In the genomic region with DNA sequence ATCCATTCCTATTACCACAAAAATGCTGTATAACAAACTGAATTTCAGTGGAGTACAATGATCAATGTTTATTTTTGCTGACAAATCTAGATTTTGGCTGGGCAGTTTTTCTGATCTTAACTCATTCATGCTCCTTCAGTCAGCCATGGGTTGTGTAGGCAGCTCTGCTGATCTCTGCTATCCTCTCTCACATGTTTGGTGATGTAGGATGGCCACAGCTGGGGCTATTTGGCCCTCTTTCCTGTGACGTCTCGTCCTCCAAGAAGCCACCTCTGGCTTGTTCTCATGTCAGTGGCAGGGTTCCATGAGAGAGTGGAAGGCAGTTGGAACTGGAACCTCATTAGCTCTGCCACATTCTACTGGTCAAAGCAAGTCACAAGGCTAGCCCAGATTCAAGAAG, we compare ENCODE assay signal across 18 cellular contexts. TPM values are rescaled to one million over a fixed set of nuclear protein-coding genes. Genes with fewer than 3 reads are reported as not detected.
DNase-seq lines count a peak whose midpoint lies in the region; ATAC-seq, FAIRE-seq and TF ChIP-seq lines count a peak whose summit lies in the region.
"Had no signal": no experiment of that assay in that cellular context is flagged by ENCODE, and none has a peak within 500 bp of the region (broad histone marks: within the 10 kb centered on the region; RNA-seq: fewer than 3 reads in every experiment).

No MANE protein-coding gene starts in this region.

- TF ChIP-seq RAD21 in K562 (CRISPR knock-in tag; conservative IDR thresholded peaks at IDR 0.05 in 1 of 2, IDR thresholded peaks at IDR 0.05 in 1 of 2): no peak

- H3K9me3 Mint-ChIP-seq in GM23338: no peaks in the 10 kb centered on the region
- H3K9me3 Mint-ChIP-seq: CD4-positive, alpha-beta memory T cell had no signal

- in situ Hi-C loops in K562 (cut with MboI): no loop called here

- H3K9ac ChIP-seq in K562 (ENCODE audit: insufficient read depth in 1 of 2, low read depth in 2 of 2, low read length in 2 of 2): no peak overlapping the region

- TF ChIP-seq CTCF in AG10803 (conservative IDR thresholded peaks at IDR 0.05; ENCODE audit: low read length) (no peak), GM23338 (conservative IDR thresholded peaks at IDR 0.05; ENCODE audit: low read depth in 2 of 2) (no peak), K562 (IDR thresholded peaks at IDR 0.05 in 2 of 3, conservative IDR thresholded peaks at IDR 0.05 in 1 of 3; ENCODE audit: insufficient read depth in 2 of 3, low read depth in 1 of 3, low read length in 3 of 3) (no peak), fibroblast of the aortic adventitia (IDR thresholded peaks at IDR 0.05; ENCODE audit: insufficient read depth, low read length) (no peak), suprapubic skin (IDR thresholded peaks at IDR 0.05) (no peak)

- DNase-seq in AG10803 (ENCODE audit: low read depth) (peak; percentile 36), GM23338 (ENCODE audit: low spot score) (no peak), K562 (ENCODE audit: extremely low read depth in 1 of 4, low spot score in 3 of 4) (no peak), fibroblast of the aortic adventitia (ENCODE audit: low read depth) (peak; percentile 38), suprapubic skin (ENCODE audit: low spot score in 2 of 2) (no peak)
- no peak for DNase-seq in NK-92 treated with Interleukin-12 subunit alpha and Interleukin-12 subunit beta, amount 100 ng/mL, for 24 hours (lab: John Stamatoyannopoulos, UW)
- no peak for DNase-seq in activated CD4-positive, alpha-beta T cell treated with anti-CD3 and anti-CD28 coated beads, Interleukin-2, amount 50 U/mL, for 1 hour
- DNase-seq: ACHN; BE2C; Calu3; CD4-positive, alpha-beta memory T cell; HCEC 1CT; KBM-7; NCI-H1417 treated with DMSO at 0.1 percent for 48 hours; NCI-H2029 treated with DMSO at 0.1 percent for 48 hours; NCI-H2171 treated with DMSO at 0.1 percent for 48 hours; NCI-H446 treated with DMSO at 0.1 percent for 48 hours; NCI-H748 treated with DMSO at 0.1 percent for 48 hours had no signal

- peaks cover 1% of the 10 kb centered on the region for H3K27me3 Mint-ChIP-seq in GM23338 (ENCODE audit: insufficient read depth, low read depth, poor library complexity)
- H3K27me3 Mint-ChIP-seq: CD4-positive, alpha-beta memory T cell had no signal

- H3K4me3 ChIP-seq in AG10803 (ENCODE audit: low read length) (no peak overlapping the region), GM23338 (no peak overlapping the region), K562 (no peak overlapping the region), fibroblast of the aortic adventitia (ENCODE audit: low read depth, low read length) (no peak overlapping the region), suprapubic skin (no peak overlapping the region)

- peaks cover 3% of the 10 kb centered on the region; the same call in 2 of the 3 replicates for H3K36me3 Mint-ChIP-seq in GM23338 (ENCODE audit: low read depth)

- intact Hi-C loops in K562 (cut with micrococcal nuclease): no loop called here

- TF ChIP-seq POLR2A in K562 (conservative IDR thresholded peaks at IDR 0.05) (no peak), suprapubic skin (IDR thresholded peaks at IDR 0.05) (no peak)

- H3K79me2 ChIP-seq in GM23338 (replicated peaks; ENCODE audit: insufficient read depth): peaks cover 82% of the 10 kb centered on the region
- H3K79me2 ChIP-seq in K562 (ENCODE audit: control insufficient read depth, insufficient read depth, low read length): peaks cover 59% of the 10 kb centered on the region

- no peaks in the 10 kb centered on the region for H3K9me2 ChIP-seq in GM23338 (ENCODE audit: insufficient read depth)

- no peak overlapping the region for H3K4me2 ChIP-seq in GM23338
- H3K4me2 ChIP-seq in K562 (ENCODE audit: insufficient read depth, low read length): no peak overlapping the region

- peak overlapping the region; percentile 43; the same call in 1 of the 2 replicates for H3K27ac Mint-ChIP-seq in GM23338

- H4K20me1 ChIP-seq in GM23338 (replicated peaks; ENCODE audit: insufficient read depth): peaks cover 59% of the 10 kb centered on the region
- H4K20me1 ChIP-seq in K562 (replicated peaks; ENCODE audit: control insufficient read depth, insufficient read depth, low read length): no peaks in the 10 kb centered on the region

- H3K9me3 ChIP-seq in K562 (replicated peaks; ENCODE audit: control insufficient read depth, insufficient read depth, low read depth, low read length): no peaks in the 10 kb centered on the region
- no peaks in the 10 kb centered on the region for H3K9me3 ChIP-seq in suprapubic skin
- H3K9me3 ChIP-seq: BE2C had no signal

- BruUV-seq in K562 (replicated peaks; lab: Mats Ljungman, UMichigan): no TSS peak

- CTCF ChIA-PET in K562 (lab: Yijun Ruan, JAX; ENCODE audit: low intra/inter-chr PET ratio): no interaction called here

- H3K4me1 ChIP-seq in GM23338 (ENCODE audit: insufficient read depth): peaks cover 30% of the 10 kb centered on the region
- H3K4me1 ChIP-seq in K562 (replicated peaks in 1 of 2; ENCODE audit: control insufficient read depth in 2 of 2, insufficient read depth in 2 of 2, low read length in 2 of 2): peaks cover under 1 to 17% of the 10 kb centered on the region in 2 experiments; a peak in 3 of 5 replicates
- H3K4me1 ChIP-seq in suprapubic skin: peaks cover 4% of the 10 kb centered on the region

- H3K36me3 ChIP-seq in GM23338 (ENCODE audit: insufficient read depth) (no peaks in the 10 kb centered on the region), K562 (ENCODE audit: control insufficient read depth, insufficient read depth, low read length) (no peaks in the 10 kb centered on the region), suprapubic skin (no peaks in the 10 kb centered on the region)

- H3K27ac ChIP-seq in GM23338 (ENCODE audit: low read depth) (no peak overlapping the region), K562 (ENCODE audit: extremely low read depth, low read depth, low read length) (no peak overlapping the region), suprapubic skin (no peak overlapping the region)

- TF ChIP-seq EP300 in K562 (IDR thresholded peaks at IDR 0.05; ENCODE audit: low read length) (no peak), suprapubic skin (IDR thresholded peaks at IDR 0.05) (no peak)

- H2AFZ ChIP-seq in GM23338 (no peak overlapping the region), K562 (ENCODE audit: low read depth, low read length) (no peak overlapping the region)

- H3K4me3 Mint-ChIP-seq in GM23338: no peak overlapping the region
- H3K4me3 Mint-ChIP-seq: CD4-positive, alpha-beta memory T cell had no signal

- POLR2A ChIA-PET in K562 (lab: Yijun Ruan, JAX): interaction anchor here (0.6 to 1.0 kb wide), 2 partner anchors 8 to 9 kb away, joined by 3 to 4 read pairs; no protein-coding TSS in a partner anchor

- no peaks in the 10 kb centered on the region for H3F3A ChIP-seq in GM23338 (replicated peaks; ENCODE audit: low read depth)

- no peak for FAIRE-seq in K562 (lab: Jason Lieb, UNC)

- ATAC-seq in GM23338 (peak; percentile 33; the same call in 2 of the 3 replicates), K562 (no peak; the same call in 2 of the 3 replicates)

- peaks cover 31% of the 10 kb centered on the region for H3K4me1 Mint-ChIP-seq in GM23338

- no peaks in the 10 kb centered on the region for H3K9me1 ChIP-seq in K562 (ENCODE audit: control insufficient read depth, insufficient read depth, low read length)

- H3K27me3 ChIP-seq in GM23338 (ENCODE audit: insufficient read depth) (no peaks in the 10 kb centered on the region), K562 (ENCODE audit: control insufficient read depth in 2 of 2, insufficient read depth in 2 of 2, low read length in 2 of 2) (no peaks in the 10 kb centered on the region), suprapubic skin (no peaks in the 10 kb centered on the region)
- H3K27me3 ChIP-seq: BE2C had no signal

- WGBS in K562 (ENCODE audit: insufficient coverage, low coverage, missing lambda C conversion rate): 80% methylated on average over 2 of the region's 2 CpGs
- 53% methylated on average over 2 of the region's 2 CpGs for WGBS in suprapubic skin

RNA-seq across cellular contexts. Expression of a gene that starts 8.9 kb away (rescaled TPM):
- 155 and 168 TPM in 2 replicates for total RNA-seq in GM23338 (2014; rRNA removed; shearing (Covaris generic))
- polyA plus RNA-seq in GM23338 (2016; fragmentation: Nextera tagmentation; extraction: Ambion mirVana) (49.5 and 56.4 TPM in 2 replicates), K562 (2011; rRNA removed) (27.5 and 35.7 TPM in 2 replicates), K562 (2014; fragmentation: Illumina TruSeq; extraction: Trizol) (33.1 and 36.7 TPM in 2 replicates), K562 (2014; fragmentation: Nextera tagmentation; extraction: Ambion mirVana) (1 to 10 TPM; 6.9 to 7.4 TPM), K562 (2014; rRNA removed) (23.0 and 24.6 TPM in 2 replicates)
- 16.2 and 53.4 TPM in 2 replicates for total RNA-seq in K562 (2011; cell fraction: chromatin; rRNA removed; ENCODE audit: low replicate concordance)
- 8.3 and 13.9 TPM in 2 replicates for total RNA-seq in K562 (2011; cell fraction: nucleolus; rRNA removed)
- total RNA-seq in K562 (2011; cell fraction: nucleoplasm; rRNA removed): 21.2 and 28.9 TPM in 2 replicates
- total RNA-seq in K562 (2014; rRNA removed) (21.8 and 22.6 TPM in 2 replicates), K562 (2014; rRNA removed; fragmentation: Illumina TruSeq; extraction: Trizol) (35.7 and 39.0 TPM in 2 replicates), K562 (2015; rRNA removed; fragmentation: Illumina TruSeq; extraction: Trizol) (27.3 and 28.8 TPM in 2 replicates), K562 (2021) (45.2 and 45.4 TPM in 2 replicates), fibroblast of the aortic adventitia (ENCODE audit: low replicate concordance) (26.9 and 30.2 TPM in 2 replicates), suprapubic skin (10 to 100 TPM in 3 of 4 donors, 1 to 10 TPM in 1; 6.4 to 17.9 (median 14.0) TPM)
- polyA plus RNA-seq in K562 (2011; cell fraction: cytosol; rRNA removed): 14.1 and 23.3 TPM in 2 replicates
- 7.5 and 12.3 TPM in 2 replicates for polyA plus RNA-seq in K562 (2011; cell fraction: nucleus; rRNA removed)
- 11.6 and 20.9 TPM in 2 replicates for polyA plus RNA-seq in K562 (2012)
- polyA minus RNA-seq in K562 (2011; rRNA and poly(A)+ RNA removed): 74.2 and 82.7 TPM in 2 replicates
- polyA minus RNA-seq in K562 (2011; cell fraction: cytosol; rRNA and poly(A)+ RNA removed): 20.1 and 24.4 TPM in 2 replicates
- polyA minus RNA-seq in K562 (2011; cell fraction: nucleus; rRNA and poly(A)+ RNA removed): 12.8 and 21.7 TPM in 2 replicates

RNA-seq across cellular contexts. Expression of a gene that starts 9.0 kb away (rescaled TPM):
- 12.5 and 14.8 TPM in 2 replicates for total RNA-seq in GM23338 (2014; rRNA removed; shearing (Covaris generic))
- polyA plus RNA-seq in GM23338 (2016; fragmentation: Nextera tagmentation; extraction: Ambion mirVana) (6.4 and 8.0 TPM in 2 replicates), K562 (2011; rRNA removed) (6.3 and 7.7 TPM in 2 replicates), K562 (2014; fragmentation: Illumina TruSeq; extraction: Trizol) (5.5 and 6.3 TPM in 2 replicates), K562 (2014; fragmentation: Nextera tagmentation; extraction: Ambion mirVana) (1 to 10 TPM; 1.3 to 1.8 TPM), K562 (2014; rRNA removed) (2.6 and 4.1 TPM in 2 replicates)
- 5.4 and 8.0 TPM in 2 replicates for total RNA-seq in K562 (2011; cell fraction: chromatin; rRNA removed; ENCODE audit: low replicate concordance)
- total RNA-seq in K562 (2011; cell fraction: nucleolus; rRNA removed): 2.0 and 2.2 TPM in 2 replicates
- total RNA-seq in K562 (2011; cell fraction: nucleoplasm; rRNA removed): 4.3 and 5.6 TPM in 2 replicates
- total RNA-seq in K562 (2014; rRNA removed) (3.2 and 4.0 TPM in 2 replicates), K562 (2014; rRNA removed; fragmentation: Illumina TruSeq; extraction: Trizol) (8.1 and 9.5 TPM in 2 replicates), K562 (2015; rRNA removed; fragmentation: Illumina TruSeq; extraction: Trizol) (4.4 and 4.8 TPM in 2 replicates), K562 (2021) (7.8 and 8.4 TPM in 2 replicates), fibroblast of the aortic adventitia (ENCODE audit: low replicate concordance) (6.1 and 16.4 TPM in 2 replicates), suprapubic skin (1 to 10 TPM; 3.8 to 6.3 (median 5.3) TPM)
- 1.5 and 2.2 TPM in 2 replicates for polyA plus RNA-seq in K562 (2011; cell fraction: cytosol; rRNA removed)
- polyA plus RNA-seq in K562 (2011; cell fraction: nucleus; rRNA removed): 2.6 and 3.4 TPM in 2 replicates
- 3.9 and 6.7 TPM in 2 replicates for polyA plus RNA-seq in K562 (2012)
- 9.6 and 13.1 TPM in 2 replicates for polyA minus RNA-seq in K562 (2011; rRNA and poly(A)+ RNA removed)
- 3.2 and 3.6 TPM in 2 replicates for polyA minus RNA-seq in K562 (2011; cell fraction: cytosol; rRNA and poly(A)+ RNA removed)
- polyA minus RNA-seq in K562 (2011; cell fraction: nucleus; rRNA and poly(A)+ RNA removed): 1.9 and 3.7 TPM in 2 replicates

Comparison
In these comparisons a context has a peak if more than half of its experiments do, and no peak if none do; other contexts are left out.
1. DNase-seq: peak in AG10803 (single experiment) and fibroblast of the aortic adventitia (single experiment); none in GM23338 (single experiment), K562 (0 of 4), suprapubic skin (0 of 2), NK-92 treated with Interleukin-12 subunit alpha and Interleukin-12 subunit beta, amount 100 ng/mL, for 24 hours (single experiment) and activated CD4-positive, alpha-beta T cell treated with anti-CD3 and anti-CD28 coated beads, Interleukin-2, amount 50 U/mL, for 1 hour (single experiment).